1 cellular context compared by ENCODE assay signal in the genomic region with DNA sequence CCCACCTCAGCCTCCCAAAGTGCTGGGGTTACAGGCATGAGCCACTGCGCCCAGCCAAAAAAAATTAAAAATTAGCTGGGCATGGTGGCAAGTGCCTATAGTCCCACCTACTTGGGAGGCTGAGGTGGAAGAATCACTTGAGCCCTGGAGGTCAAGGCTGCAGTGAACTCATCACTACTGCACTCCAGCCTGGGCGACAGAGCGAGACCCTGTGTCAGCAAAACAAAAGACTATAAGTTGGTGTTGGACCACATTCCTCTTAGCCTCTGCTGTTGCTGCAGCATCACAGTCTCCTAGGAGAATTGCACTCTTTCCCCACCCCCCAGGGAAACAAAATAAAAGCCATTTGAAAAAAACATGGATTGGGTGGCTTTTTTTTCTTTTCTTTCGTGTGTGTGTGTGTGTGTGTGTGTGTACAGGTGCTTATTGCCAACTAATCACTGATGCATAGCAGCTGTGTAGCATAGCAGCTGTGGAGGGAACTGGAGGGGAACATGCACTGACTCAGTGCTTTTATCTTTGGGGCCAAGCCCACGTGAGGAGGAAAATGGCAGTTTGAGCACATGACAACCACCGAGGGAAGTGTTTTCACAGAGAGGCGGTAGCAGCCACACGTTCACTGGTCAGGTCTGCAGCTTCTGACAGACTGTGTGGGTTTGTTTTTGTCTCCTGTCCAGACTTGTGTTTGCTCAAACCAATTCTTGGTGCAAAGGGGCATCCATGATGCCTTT.
TF ChIP-seq lines count a peak whose summit lies in the region.

No MANE protein-coding gene starts in this region.

TF ChIP-seq in K562, 482 proteins besides CTCF, POLR2A, EP300 and RAD21 (continued from another document and continues in another):
- TF ChIP-seq, protein P1, sequence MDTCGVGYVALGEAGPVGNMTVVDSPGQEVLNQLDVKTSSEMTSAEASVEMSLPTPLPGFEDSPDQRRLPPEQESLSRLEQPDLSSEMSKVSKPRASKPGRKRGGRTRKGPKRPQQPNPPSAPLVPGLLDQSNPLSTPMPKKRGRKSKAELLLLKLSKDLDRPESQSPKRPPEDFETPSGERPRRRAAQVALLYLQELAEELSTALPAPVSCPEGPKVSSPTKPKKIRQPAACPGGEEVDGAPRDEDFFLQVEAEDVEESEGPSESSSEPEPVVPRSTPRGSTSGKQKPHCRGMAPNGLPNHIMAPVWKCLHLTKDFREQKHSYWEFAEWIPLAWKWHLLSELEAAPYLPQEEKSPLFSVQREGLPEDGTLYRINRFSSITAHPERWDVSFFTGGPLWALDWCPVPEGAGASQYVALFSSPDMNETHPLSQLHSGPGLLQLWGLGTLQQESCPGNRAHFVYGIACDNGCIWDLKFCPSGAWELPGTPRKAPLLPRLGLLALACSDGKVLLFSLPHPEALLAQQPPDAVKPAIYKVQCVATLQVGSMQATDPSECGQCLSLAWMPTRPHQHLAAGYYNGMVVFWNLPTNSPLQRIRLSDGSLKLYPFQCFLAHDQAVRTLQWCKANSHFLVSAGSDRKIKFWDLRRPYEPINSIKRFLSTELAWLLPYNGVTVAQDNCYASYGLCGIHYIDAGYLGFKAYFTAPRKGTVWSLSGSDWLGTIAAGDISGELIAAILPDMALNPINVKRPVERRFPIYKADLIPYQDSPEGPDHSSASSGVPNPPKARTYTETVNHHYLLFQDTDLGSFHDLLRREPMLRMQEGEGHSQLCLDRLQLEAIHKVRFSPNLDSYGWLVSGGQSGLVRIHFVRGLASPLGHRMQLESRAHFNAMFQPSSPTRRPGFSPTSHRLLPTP (IDR thresholded peaks at IDR 0.05; ENCODE audit: borderline replicate concordance, extremely low read depth, insufficient read length): no peak
- TF ChIP-seq ZBTB9 (CRISPR knock-in tag; IDR thresholded peaks at IDR 0.05) (peak; percentile 91), STAT5B (CRISPR knock-in tag; IDR thresholded peaks at IDR 0.05) (no peak), SP1 (CRISPR knock-in tag; IDR thresholded peaks at IDR 0.05) (no peak), TEAD1 (CRISPR knock-in tag; IDR thresholded peaks at IDR 0.05) (peak in 1 of 2 experiments; percentile 92; a peak in 2 of 4 replicates), HNRNPL (IDR thresholded peaks at IDR 0.05; ENCODE audit: low read depth, low read length) (no peak), NR2C2 (CRISPR knock-in tag; IDR thresholded peaks at IDR 0.05) (no peak), NR2C2 (tag; IDR thresholded peaks at IDR 0.05) (no peak), NONO (IDR thresholded peaks at IDR 0.05; ENCODE audit: low read depth in 2 of 2, low read length in 1 of 2) (no peak), ZNF174 (CRISPR knock-in tag; IDR thresholded peaks at IDR 0.05) (no peak), ZNF274 (IDR thresholded peaks at IDR 0.05; ENCODE audit: borderline replicate concordance, low read depth, low read length) (no peak), PRMT5 (CRISPR knock-in tag; IDR thresholded peaks at IDR 0.05) (no peak), ZNF24 (IDR thresholded peaks at IDR 0.05) (no peak), HMG20A (CRISPR knock-in tag; conservative IDR thresholded peaks at IDR 0.05) (no peak), TAF9B (IDR thresholded peaks at IDR 0.05; ENCODE audit: partially characterized antibody) (no peak), NFATC3 (IDR thresholded peaks at IDR 0.05) (no peak), E2F6 (IDR thresholded peaks at IDR 0.05; ENCODE audit: borderline replicate concordance in 1 of 2, extremely low read depth in 1 of 2, insufficient read depth in 1 of 2, insufficient read length in 1 of 2, low read depth in 1 of 2, low read length in 1 of 2, poor library complexity in 1 of 2, severe bottlenecking in 1 of 2) (peak; percentile 85 to 87), POU5F1 (IDR thresholded peaks at IDR 0.05; ENCODE audit: borderline replicate concordance, low read depth, low read length, partially characterized antibody) (no peak), KLF1 (tag; IDR thresholded peaks at IDR 0.05) (no peak), ZNF324 (CRISPR knock-in tag; IDR thresholded peaks at IDR 0.05) (peak; percentile 46; the same call in 1 of the 2 replicates), ZNF347 (CRISPR knock-in tag; IDR thresholded peaks at IDR 0.05; ENCODE audit: low read depth) (no peak), TAF15 (IDR thresholded peaks at IDR 0.05; ENCODE audit: low read depth, low read length) (no peak), ZNF511 (CRISPR knock-in tag; IDR thresholded peaks at IDR 0.05) (no peak), DLX4 (CRISPR knock-in tag; IDR thresholded peaks at IDR 0.05) (no peak), NUFIP1 (IDR thresholded peaks at IDR 0.05; ENCODE audit: partially characterized antibody) (no peak), CBX1 (IDR thresholded peaks at IDR 0.05; ENCODE audit: low read depth) (no peak), FOXJ3 (CRISPR knock-in tag; IDR thresholded peaks at IDR 0.05) (no peak), GMEB1 (CRISPR knock-in tag; IDR thresholded peaks at IDR 0.05) (0 out of 2 replicates have a peak, but pooled peaks have one; percentile 22), FOXK1 (CRISPR knock-in tag; IDR thresholded peaks at IDR 0.05; ENCODE audit: borderline replicate concordance) (no peak), ZNF408 (CRISPR knock-in tag; IDR thresholded peaks at IDR 0.05; ENCODE audit: low read depth) (no peak)
- TF ChIP-seq, protein P2, sequence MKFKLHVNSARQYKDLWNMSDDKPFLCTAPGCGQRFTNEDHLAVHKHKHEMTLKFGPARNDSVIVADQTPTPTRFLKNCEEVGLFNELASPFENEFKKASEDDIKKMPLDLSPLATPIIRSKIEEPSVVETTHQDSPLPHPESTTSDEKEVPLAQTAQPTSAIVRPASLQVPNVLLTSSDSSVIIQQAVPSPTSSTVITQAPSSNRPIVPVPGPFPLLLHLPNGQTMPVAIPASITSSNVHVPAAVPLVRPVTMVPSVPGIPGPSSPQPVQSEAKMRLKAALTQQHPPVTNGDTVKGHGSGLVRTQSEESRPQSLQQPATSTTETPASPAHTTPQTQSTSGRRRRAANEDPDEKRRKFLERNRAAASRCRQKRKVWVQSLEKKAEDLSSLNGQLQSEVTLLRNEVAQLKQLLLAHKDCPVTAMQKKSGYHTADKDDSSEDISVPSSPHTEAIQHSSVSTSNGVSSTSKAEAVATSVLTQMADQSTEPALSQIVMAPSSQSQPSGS (CRISPR knock-in tag; IDR thresholded peaks at IDR 0.05): no peak
- TF ChIP-seq, protein P3, sequence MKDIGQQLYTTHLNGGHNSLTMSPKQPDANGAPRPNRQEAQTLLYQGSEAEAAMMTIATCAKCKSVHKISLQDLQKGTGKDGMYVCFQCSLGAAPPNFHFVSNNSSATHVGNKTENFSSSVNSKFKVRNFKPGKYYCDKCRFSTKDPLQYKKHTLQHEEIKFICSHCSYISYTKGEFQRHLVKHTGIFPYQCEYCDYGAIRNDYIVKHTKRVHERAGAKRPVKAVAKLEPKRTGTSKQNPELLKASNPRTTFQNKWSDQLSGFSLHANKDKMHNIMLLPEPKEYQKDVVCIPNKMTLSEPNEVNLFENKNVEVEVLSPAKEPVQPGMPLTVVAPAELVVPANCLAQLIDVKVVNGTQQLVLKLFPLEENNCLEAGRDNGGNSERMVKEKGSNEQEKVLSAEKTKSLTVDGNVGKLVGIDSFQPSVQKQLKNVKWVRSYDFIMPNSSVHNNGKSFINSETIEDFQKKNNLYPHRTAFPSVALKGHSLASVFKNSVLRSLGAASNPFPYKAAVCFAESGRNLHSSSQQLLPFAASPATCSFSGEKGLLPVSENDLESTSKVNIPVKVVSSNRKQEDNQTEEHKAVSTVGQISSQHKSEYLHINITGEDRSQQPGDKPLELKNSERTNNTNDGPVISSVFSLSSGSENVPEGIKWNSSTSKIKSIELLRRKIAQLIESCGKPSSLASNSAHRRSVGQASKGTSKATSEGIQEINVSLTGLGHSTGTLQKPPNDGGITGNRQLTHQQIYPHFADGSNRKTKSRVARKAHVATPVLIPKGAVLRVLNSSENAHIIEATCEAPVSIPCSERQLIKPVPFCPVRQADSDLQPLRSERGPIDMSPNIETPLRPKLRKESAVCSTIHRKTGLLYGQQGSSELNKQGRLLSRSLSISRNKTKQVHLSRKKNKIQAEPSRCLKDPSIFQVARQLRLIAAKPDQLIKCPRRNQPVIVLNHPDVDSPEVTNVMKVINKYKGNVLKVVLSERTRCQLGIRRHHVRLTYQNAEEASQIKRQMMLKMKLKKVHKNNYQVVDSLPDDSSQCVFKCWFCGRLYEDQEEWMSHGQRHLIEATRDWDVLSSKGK (CRISPR knock-in tag; IDR thresholded peaks at IDR 0.05): no peak
- TF ChIP-seq, protein P4, sequence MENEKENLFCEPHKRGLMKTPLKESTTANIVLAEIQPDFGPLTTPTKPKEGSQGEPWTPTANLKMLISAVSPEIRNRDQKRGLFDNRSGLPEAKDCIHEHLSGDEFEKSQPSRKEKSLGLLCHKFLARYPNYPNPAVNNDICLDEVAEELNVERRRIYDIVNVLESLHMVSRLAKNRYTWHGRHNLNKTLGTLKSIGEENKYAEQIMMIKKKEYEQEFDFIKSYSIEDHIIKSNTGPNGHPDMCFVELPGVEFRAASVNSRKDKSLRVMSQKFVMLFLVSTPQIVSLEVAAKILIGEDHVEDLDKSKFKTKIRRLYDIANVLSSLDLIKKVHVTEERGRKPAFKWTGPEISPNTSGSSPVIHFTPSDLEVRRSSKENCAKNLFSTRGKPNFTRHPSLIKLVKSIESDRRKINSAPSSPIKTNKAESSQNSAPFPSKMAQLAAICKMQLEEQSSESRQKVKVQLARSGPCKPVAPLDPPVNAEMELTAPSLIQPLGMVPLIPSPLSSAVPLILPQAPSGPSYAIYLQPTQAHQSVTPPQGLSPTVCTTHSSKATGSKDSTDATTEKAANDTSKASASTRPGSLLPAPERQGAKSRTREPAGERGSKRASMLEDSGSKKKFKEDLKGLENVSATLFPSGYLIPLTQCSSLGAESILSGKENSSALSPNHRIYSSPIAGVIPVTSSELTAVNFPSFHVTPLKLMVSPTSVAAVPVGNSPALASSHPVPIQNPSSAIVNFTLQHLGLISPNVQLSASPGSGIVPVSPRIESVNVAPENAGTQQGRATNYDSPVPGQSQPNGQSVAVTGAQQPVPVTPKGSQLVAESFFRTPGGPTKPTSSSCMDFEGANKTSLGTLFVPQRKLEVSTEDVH (IDR thresholded peaks at IDR 0.05; ENCODE audit: low read depth, partially characterized antibody): peak; percentile 83
- TF ChIP-seq, protein P5, sequence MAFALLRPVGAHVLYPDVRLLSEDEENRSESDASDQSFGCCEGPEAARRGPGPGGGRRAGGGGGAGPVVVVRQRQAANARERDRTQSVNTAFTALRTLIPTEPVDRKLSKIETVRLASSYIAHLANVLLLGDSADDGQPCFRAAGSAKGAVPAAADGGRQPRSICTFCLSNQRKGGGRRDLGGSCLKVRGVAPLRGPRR (CRISPR knock-in tag; IDR thresholded peaks at IDR 0.05): peak; percentile 62; the same call in 1 of the 2 replicates
- TF ChIP-seq, protein P6, sequence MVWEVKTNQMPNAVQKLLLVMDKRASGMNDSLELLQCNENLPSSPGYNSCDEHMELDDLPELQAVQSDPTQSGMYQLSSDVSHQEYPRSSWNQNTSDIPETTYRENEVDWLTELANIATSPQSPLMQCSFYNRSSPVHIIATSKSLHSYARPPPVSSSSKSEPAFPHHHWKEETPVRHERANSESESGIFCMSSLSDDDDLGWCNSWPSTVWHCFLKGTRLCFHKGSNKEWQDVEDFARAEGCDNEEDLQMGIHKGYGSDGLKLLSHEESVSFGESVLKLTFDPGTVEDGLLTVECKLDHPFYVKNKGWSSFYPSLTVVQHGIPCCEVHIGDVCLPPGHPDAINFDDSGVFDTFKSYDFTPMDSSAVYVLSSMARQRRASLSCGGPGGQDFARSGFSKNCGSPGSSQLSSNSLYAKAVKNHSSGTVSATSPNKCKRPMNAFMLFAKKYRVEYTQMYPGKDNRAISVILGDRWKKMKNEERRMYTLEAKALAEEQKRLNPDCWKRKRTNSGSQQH (CRISPR knock-in tag; IDR thresholded peaks at IDR 0.05): 0 out of 2 replicates have a peak, but pooled peaks have one; percentile 64
- TF ChIP-seq, protein P7, sequence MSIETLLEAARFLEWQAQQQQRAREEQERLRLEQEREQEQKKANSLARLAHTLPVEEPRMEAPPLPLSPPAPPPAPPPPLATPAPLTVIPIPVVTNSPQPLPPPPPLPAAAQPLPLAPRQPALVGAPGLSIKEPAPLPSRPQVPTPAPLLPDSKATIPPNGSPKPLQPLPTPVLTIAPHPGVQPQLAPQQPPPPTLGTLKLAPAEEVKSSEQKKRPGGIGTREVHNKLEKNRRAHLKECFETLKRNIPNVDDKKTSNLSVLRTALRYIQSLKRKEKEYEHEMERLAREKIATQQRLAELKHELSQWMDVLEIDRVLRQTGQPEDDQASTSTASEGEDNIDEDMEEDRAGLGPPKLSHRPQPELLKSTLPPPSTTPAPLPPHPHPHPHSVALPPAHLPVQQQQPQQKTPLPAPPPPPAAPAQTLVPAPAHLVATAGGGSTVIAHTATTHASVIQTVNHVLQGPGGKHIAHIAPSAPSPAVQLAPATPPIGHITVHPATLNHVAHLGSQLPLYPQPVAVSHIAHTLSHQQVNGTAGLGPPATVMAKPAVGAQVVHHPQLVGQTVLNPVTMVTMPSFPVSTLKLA (conservative IDR thresholded peaks at IDR 0.05): peak; percentile 50 to 59; a peak in 2 of 4 replicates
